Comparison of ENCODE assay signal across 10 cellular contexts in genomic region chr2:66576381-66577330, GRCh38.
DNase-seq lines count a peak whose midpoint lies in the region; ATAC-seq and TF ChIP-seq lines count a peak whose summit lies in the region.
"Had no signal": no experiment of that assay in that cellular context is flagged by ENCODE, and none has a peak within 500 bp of the region (broad histone marks: within the 10 kb centered on the region; RNA-seq: fewer than 3 reads in every experiment).

No MANE protein-coding gene starts in this region.

- H3K4me1 ChIP-seq in Caco-2 (peaks cover 9% of the 10 kb centered on the region; the same call in 1 of the 2 replicates), PC-9 (replicated peaks; ENCODE audit: insufficient read depth) (0 out of 2 replicates have a peak, but pooled peaks cover 19% of the 10 kb centered on the region), foreskin keratinocyte (no peaks in the 10 kb centered on the region), trophoblast cell (ENCODE audit: control insufficient read depth in 1 of 2, insufficient read depth in 2 of 2, low read length in 2 of 2) (peaks cover 17 to 26% of the 10 kb centered on the region in 2 experiments)

- POLR2A ChIA-PET in Caco-2 (lab: Charles Lee) = interaction anchor here (0.6 to 1.5 kb wide), 2 partner anchors 138 to 142 kb away, joined by 6 to 20 read pairs; no protein-coding TSS in a partner anchor
- POLR2A ChIA-PET in PC-9 (lab: Charles Lee; ENCODE audit: unreplicated experiment) = no interaction called here

- no peak overlapping the region for H2AK5ac ChIP-seq in trophoblast cell (ENCODE audit: low read length)

- TF ChIP-seq CTCF in Caco-2 (IDR thresholded peaks at IDR 0.05; ENCODE audit: insufficient read depth in 1 of 2, low read depth in 1 of 2, low read length in 1 of 2, severe bottlenecking in 1 of 2, unreplicated experiment in 1 of 2) (no peak), PC-9 (conservative IDR thresholded peaks at IDR 0.05) (no peak), foreskin keratinocyte (conservative IDR thresholded peaks at IDR 0.05) (no peak)

- no CpG with 5 or more reads among the region's 45 CpGs for WGBS in trophoblast cell (ENCODE audit: extremely low coverage, insufficient coverage, insufficient read length)

- no peaks in the 10 kb centered on the region for H3K9me3 ChIP-seq in Caco-2
- no peaks in the 10 kb centered on the region for H3K9me3 ChIP-seq in PC-9 (ENCODE audit: insufficient read depth, low read depth)
- no peaks in the 10 kb centered on the region for H3K9me3 ChIP-seq in trophoblast cell (ENCODE audit: insufficient read depth, low read depth, low read length)

- peak overlapping the region; percentile 0 for H2BK5ac ChIP-seq in trophoblast cell (ENCODE audit: low read depth, low read length, poor library complexity)

- no peak overlapping the region for H3K4ac ChIP-seq in trophoblast cell (ENCODE audit: low read depth, low read length)

- H3K4me3 ChIP-seq in Caco-2 (ENCODE audit: low read depth, low read length) (peak overlapping the region; percentile 42), PC-9 (peak overlapping the region; percentile 82), trophoblast cell (ENCODE audit: low read depth, low read length) (peak overlapping the region; percentile 41)

- no peak overlapping the region for H2BK12ac ChIP-seq in trophoblast cell (ENCODE audit: low read length)

- H3K27me3 ChIP-seq in Caco-2 (replicated peaks; ENCODE audit: control insufficient read depth, insufficient read depth, low read length) (peaks cover 1% of the 10 kb centered on the region), PC-9 (ENCODE audit: insufficient read depth, low read depth) (peaks cover 27% of the 10 kb centered on the region; the same call in 1 of the 2 replicates), foreskin keratinocyte (peaks cover 50% of the 10 kb centered on the region), trophoblast cell (ENCODE audit: insufficient read depth, low read length) (peaks cover 13% of the 10 kb centered on the region)

- H3K9me3 Mint-ChIP-seq in Caco-2 (ENCODE audit: unreplicated experiment) = no peaks in the 10 kb centered on the region
- H3K9me3 Mint-ChIP-seq in activated T-cell treated with anti-CD3 and anti-CD28 coated beads, Interleukin-2, amount 50 U/mL, for 24 hours = no peaks in the 10 kb centered on the region
- H3K9me3 Mint-ChIP-seq: stimulated activated naive CD8-positive, alpha-beta T cell treated with anti-CD3 and anti-CD28 coated beads, Interleukin-15, Interleukin-2, amounts not matched to agents 100 ng/mL and 50 ng/mL, for 24 hours had no signal

- H3K4me1 Mint-ChIP-seq in Caco-2 (ENCODE audit: low read depth, unreplicated experiment) = peaks cover 14% of the 10 kb centered on the region
- peaks cover 14% of the 10 kb centered on the region for H3K4me1 Mint-ChIP-seq in activated T-cell treated with anti-CD3 and anti-CD28 coated beads, Interleukin-2, amount 50 U/mL, for 24 hours (ENCODE audit: low read depth)

- H4K12ac ChIP-seq in trophoblast cell (ENCODE audit: low read depth, low read length) = no peak overlapping the region

- no peaks in the 10 kb centered on the region for H3F3A ChIP-seq in PC-9 (ENCODE audit: insufficient read depth, low read depth)

- no TSS peak for BruUV-seq in Caco-2 (replicated peaks; lab: Mats Ljungman, UMichigan)
- no TSS peak for BruUV-seq in PC-9 (replicated peaks; lab: Mats Ljungman, UMichigan)

- CTCF ChIA-PET in Caco-2 (lab: Charles Lee) (interaction anchor here (0.6 to 2.1 kb wide), 8 partner anchors 11 to 1389 kb away, joined by 3 to 19 read pairs (median 4); partner anchors contain the start of gene MEIS1), PC-9 (lab: Charles Lee) (interaction anchor here (0.9 to 1.1 kb wide), 2 partner anchors 9 to 148 kb away, joined by 4 to 5 read pairs; no protein-coding TSS in a partner anchor)

- peak; percentile 44 for ATAC-seq in foreskin keratinocyte

- peak overlapping the region; percentile 76 for H3K18ac ChIP-seq in trophoblast cell (ENCODE audit: low read length)

- H3K36me3 ChIP-seq in Caco-2 (ENCODE audit: control insufficient read depth, insufficient read depth, low read length) (no peaks in the 10 kb centered on the region), PC-9 (ENCODE audit: low read depth) (no peaks in the 10 kb centered on the region), trophoblast cell (ENCODE audit: control insufficient read depth in 1 of 2, insufficient read depth in 2 of 2, low read length in 2 of 2) (peaks cover 0 to 3% of the 10 kb centered on the region in 2 experiments)

- H2AFZ ChIP-seq in PC-9 = peak overlapping the region; percentile 93
- peak overlapping the region; percentile 30 for H2AFZ ChIP-seq in trophoblast cell (ENCODE audit: insufficient read depth, low read length, poor library complexity)

- H3K79me2 ChIP-seq in PC-9 (ENCODE audit: low read depth) (no peaks in the 10 kb centered on the region), trophoblast cell (ENCODE audit: control insufficient read depth, insufficient read depth, low read length, poor library complexity) (peaks cover under 1% of the 10 kb centered on the region)

- peak in 1 of 2 experiments; percentile 29 for DNase-seq in Caco-2
- peak in 1 of 2 experiments; percentile 29 for DNase-seq in PC-9
- peak in 1 of 2 donors; percentile 58 for DNase-seq in foreskin keratinocyte
- DNase-seq in trophoblast cell = peak in 1 of 2 donors; percentile 19
- DNase-seq in NCI-H1436 treated with DMSO at 0.1 percent for 48 hours (lab: John Stamatoyannopoulos, UW) = no peak
- DNase-seq in activated T-cell treated with anti-CD3 and anti-CD28 coated beads, Interleukin-2, amount 50 U/mL, for 24 hours = no peak
- DNase-seq in activated CD4-positive, alpha-beta T cell treated with anti-CD3 and anti-CD28 coated beads for 1 hour = no peak
- DNase-seq in NCI-H226 = no peak
- DNase-seq: dermis blood vessel endothelial cell had no signal

- H3K27me3 Mint-ChIP-seq in Caco-2 (ENCODE audit: insufficient read depth, unreplicated experiment) = peaks cover 15% of the 10 kb centered on the region
- H3K27me3 Mint-ChIP-seq in activated T-cell treated with anti-CD3 and anti-CD28 coated beads, Interleukin-2, amount 50 U/mL, for 24 hours = peaks cover 72% of the 10 kb centered on the region

- H2BK120ac ChIP-seq in trophoblast cell (ENCODE audit: insufficient read depth, low read length, poor library complexity) = no peak overlapping the region

- peaks cover 8% of the 10 kb centered on the region for H3K79me1 ChIP-seq in trophoblast cell (ENCODE audit: low read length)

- H4K20me1 ChIP-seq in PC-9 (ENCODE audit: insufficient read depth) = no peaks in the 10 kb centered on the region

- peak overlapping the region; percentile 2 for H3K14ac ChIP-seq in trophoblast cell (ENCODE audit: low read length)

- H3K9ac ChIP-seq in trophoblast cell (ENCODE audit: low read length) = peak overlapping the region; percentile 8

- H4K8ac ChIP-seq in trophoblast cell (ENCODE audit: low read depth, low read length) = peak overlapping the region; percentile 33

- intact Hi-C loops in Caco-2 (cut with micrococcal nuclease; ENCODE audit: unreplicated experiment) = loop anchor here (5.0 to 10.0 kb wide), 3 partner anchors 662 to 1076 kb away; no protein-coding TSS in a partner anchor
- intact Hi-C loops in PC-9 (cut with micrococcal nuclease; ENCODE audit: unreplicated experiment) = loop anchor here (5.0 to 10.0 kb wide), 2 partner anchors 898 to 1266 kb away; no protein-coding TSS in a partner anchor

- peak overlapping the region; percentile 75 for H3K4me3 Mint-ChIP-seq in Caco-2 (ENCODE audit: unreplicated experiment)
- no peak overlapping the region for H3K4me3 Mint-ChIP-seq in activated T-cell treated with anti-CD3 and anti-CD28 coated beads, Interleukin-2, amount 50 U/mL, for 24 hours

- no peak overlapping the region for H3K23ac ChIP-seq in trophoblast cell (ENCODE audit: low read length)

- H3K27ac Mint-ChIP-seq in Caco-2 (ENCODE audit: unreplicated experiment) = no peak overlapping the region
- no peak overlapping the region for H3K27ac Mint-ChIP-seq in activated T-cell treated with anti-CD3 and anti-CD28 coated beads, Interleukin-2, amount 50 U/mL, for 24 hours
- H3K27ac Mint-ChIP-seq: stimulated activated naive CD8-positive, alpha-beta T cell treated with anti-CD3 and anti-CD28 coated beads, Interleukin-15, Interleukin-2, amounts not matched to agents 100 ng/mL and 50 ng/mL, for 24 hours had no signal

- peak overlapping the region; percentile 23 for H4K91ac ChIP-seq in trophoblast cell (ENCODE audit: low read depth, low read length)

- no peaks in the 10 kb centered on the region for H3K36me3 Mint-ChIP-seq in Caco-2 (ENCODE audit: insufficient read depth, unreplicated experiment)
- no peaks in the 10 kb centered on the region for H3K36me3 Mint-ChIP-seq in activated T-cell treated with anti-CD3 and anti-CD28 coated beads, Interleukin-2, amount 50 U/mL, for 24 hours (ENCODE audit: low read depth)

- H3K4me2 ChIP-seq in PC-9 (peak overlapping the region; percentile 100), trophoblast cell (ENCODE audit: low read length) (peak overlapping the region; percentile 94)

- H3K9me2 ChIP-seq in PC-9 (ENCODE audit: insufficient read depth) = no peaks in the 10 kb centered on the region

- H3K27ac ChIP-seq in PC-9 (no peak overlapping the region), foreskin keratinocyte (peak overlapping the region; percentile 7), trophoblast cell (ENCODE audit: low read depth, low read length) (no peak overlapping the region)
